7 cellular contexts compared by ENCODE assay signal in the genomic region with DNA sequence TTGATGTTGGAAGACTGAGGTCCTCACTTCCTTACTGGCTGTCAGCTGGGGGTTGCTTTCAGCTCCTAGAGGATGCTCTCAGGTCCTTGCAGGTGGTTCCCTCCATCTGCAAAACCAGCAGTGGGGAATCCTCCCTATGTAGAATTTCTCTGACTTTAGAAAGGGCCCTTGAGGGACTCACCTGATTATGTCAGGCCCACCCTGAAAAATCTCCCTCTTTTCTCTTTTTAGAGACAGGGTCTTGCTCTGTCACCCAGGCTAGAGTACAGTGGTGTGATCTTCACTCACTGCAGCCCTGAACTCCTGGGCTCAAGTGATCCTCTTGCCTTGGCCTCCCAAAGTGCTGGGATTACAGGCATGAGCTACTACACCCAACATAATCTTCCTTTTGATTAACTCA.
"Had no signal": no experiment of that assay in that cellular context is flagged by ENCODE, and none has a peak within 500 bp of the region (broad histone marks: within the 10 kb centered on the region; RNA-seq: fewer than 3 reads in every experiment).

No MANE protein-coding gene starts in this region.

- H3K27ac ChIP-seq: HL-60, KMS-11 had no signal

- H3K4me2 ChIP-seq: KMS-11 had no signal

- DNase-seq: IMR-90, KBM-7, KG1 had no signal

- FAIRE-seq: HepG2, HTR-8/SVneo had no signal

- H3K9ac ChIP-seq: KMS-11 had no signal

- ATAC-seq: HepG2 had no signal
